In the genomic region with DNA sequence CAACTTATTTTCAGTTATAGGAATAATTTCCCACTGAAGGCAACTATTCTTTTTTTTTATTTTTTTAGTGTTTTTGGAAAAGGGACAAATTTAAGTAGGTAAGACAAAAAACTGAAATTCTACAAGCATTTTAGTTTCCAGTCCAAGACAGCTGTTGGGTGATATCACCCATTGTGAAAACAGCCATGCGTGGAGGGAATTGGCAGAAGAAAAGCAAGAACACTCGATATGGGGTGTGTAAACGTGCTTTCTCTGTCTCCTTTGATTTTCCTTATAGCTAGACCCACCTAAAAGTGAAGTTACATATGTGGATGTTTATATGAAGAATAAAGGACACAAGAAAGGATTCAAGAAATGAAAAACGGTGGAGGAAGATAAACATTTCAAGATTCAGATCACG, we compare ENCODE assay signal across 1 cellular context.
TF ChIP-seq lines count a peak whose summit lies in the region.

No MANE protein-coding gene starts in this region.

TF ChIP-seq in K562, 482 proteins besides CTCF, POLR2A, EP300 and RAD21 (continued from another document):
- TF ChIP-seq ETS2 (tag; IDR thresholded peaks at IDR 0.05; ENCODE audit: borderline replicate concordance, poor library complexity, severe bottlenecking): no peak
- no peak for TF ChIP-seq ZBTB8A (IDR thresholded peaks at IDR 0.05; ENCODE audit: partially characterized antibody)
- TF ChIP-seq, protein P1, sequence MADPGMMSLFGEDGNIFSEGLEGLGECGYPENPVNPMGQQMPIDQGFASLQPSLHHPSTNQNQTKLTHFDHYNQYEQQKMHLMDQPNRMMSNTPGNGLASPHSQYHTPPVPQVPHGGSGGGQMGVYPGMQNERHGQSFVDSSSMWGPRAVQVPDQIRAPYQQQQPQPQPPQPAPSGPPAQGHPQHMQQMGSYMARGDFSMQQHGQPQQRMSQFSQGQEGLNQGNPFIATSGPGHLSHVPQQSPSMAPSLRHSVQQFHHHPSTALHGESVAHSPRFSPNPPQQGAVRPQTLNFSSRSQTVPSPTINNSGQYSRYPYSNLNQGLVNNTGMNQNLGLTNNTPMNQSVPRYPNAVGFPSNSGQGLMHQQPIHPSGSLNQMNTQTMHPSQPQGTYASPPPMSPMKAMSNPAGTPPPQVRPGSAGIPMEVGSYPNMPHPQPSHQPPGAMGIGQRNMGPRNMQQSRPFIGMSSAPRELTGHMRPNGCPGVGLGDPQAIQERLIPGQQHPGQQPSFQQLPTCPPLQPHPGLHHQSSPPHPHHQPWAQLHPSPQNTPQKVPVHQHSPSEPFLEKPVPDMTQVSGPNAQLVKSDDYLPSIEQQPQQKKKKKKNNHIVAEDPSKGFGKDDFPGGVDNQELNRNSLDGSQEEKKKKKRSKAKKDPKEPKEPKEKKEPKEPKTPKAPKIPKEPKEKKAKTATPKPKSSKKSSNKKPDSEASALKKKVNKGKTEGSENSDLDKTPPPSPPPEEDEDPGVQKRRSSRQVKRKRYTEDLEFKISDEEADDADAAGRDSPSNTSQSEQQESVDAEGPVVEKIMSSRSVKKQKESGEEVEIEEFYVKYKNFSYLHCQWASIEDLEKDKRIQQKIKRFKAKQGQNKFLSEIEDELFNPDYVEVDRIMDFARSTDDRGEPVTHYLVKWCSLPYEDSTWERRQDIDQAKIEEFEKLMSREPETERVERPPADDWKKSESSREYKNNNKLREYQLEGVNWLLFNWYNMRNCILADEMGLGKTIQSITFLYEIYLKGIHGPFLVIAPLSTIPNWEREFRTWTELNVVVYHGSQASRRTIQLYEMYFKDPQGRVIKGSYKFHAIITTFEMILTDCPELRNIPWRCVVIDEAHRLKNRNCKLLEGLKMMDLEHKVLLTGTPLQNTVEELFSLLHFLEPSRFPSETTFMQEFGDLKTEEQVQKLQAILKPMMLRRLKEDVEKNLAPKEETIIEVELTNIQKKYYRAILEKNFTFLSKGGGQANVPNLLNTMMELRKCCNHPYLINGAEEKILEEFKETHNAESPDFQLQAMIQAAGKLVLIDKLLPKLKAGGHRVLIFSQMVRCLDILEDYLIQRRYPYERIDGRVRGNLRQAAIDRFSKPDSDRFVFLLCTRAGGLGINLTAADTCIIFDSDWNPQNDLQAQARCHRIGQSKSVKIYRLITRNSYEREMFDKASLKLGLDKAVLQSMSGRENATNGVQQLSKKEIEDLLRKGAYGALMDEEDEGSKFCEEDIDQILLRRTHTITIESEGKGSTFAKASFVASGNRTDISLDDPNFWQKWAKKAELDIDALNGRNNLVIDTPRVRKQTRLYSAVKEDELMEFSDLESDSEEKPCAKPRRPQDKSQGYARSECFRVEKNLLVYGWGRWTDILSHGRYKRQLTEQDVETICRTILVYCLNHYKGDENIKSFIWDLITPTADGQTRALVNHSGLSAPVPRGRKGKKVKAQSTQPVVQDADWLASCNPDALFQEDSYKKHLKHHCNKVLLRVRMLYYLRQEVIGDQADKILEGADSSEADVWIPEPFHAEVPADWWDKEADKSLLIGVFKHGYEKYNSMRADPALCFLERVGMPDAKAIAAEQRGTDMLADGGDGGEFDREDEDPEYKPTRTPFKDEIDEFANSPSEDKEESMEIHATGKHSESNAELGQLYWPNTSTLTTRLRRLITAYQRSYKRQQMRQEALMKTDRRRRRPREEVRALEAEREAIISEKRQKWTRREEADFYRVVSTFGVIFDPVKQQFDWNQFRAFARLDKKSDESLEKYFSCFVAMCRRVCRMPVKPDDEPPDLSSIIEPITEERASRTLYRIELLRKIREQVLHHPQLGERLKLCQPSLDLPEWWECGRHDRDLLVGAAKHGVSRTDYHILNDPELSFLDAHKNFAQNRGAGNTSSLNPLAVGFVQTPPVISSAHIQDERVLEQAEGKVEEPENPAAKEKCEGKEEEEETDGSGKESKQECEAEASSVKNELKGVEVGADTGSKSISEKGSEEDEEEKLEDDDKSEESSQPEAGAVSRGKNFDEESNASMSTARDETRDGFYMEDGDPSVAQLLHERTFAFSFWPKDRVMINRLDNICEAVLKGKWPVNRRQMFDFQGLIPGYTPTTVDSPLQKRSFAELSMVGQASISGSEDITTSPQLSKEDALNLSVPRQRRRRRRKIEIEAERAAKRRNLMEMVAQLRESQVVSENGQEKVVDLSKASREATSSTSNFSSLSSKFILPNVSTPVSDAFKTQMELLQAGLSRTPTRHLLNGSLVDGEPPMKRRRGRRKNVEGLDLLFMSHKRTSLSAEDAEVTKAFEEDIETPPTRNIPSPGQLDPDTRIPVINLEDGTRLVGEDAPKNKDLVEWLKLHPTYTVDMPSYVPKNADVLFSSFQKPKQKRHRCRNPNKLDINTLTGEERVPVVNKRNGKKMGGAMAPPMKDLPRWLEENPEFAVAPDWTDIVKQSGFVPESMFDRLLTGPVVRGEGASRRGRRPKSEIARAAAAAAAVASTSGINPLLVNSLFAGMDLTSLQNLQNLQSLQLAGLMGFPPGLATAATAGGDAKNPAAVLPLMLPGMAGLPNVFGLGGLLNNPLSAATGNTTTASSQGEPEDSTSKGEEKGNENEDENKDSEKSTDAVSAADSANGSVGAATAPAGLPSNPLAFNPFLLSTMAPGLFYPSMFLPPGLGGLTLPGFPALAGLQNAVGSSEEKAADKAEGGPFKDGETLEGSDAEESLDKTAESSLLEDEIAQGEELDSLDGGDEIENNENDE (IDR thresholded peaks at IDR 0.05; ENCODE audit: low read depth, low read length): no peak
- TF ChIP-seq NR2C2 (CRISPR knock-in tag; IDR thresholded peaks at IDR 0.05): no peak
- TF ChIP-seq NR2C2 (tag; IDR thresholded peaks at IDR 0.05): no peak
TF ChIP-seq in K562: peak in this region for 1.
